10 cellular contexts compared by ENCODE assay signal in the genomic region with DNA sequence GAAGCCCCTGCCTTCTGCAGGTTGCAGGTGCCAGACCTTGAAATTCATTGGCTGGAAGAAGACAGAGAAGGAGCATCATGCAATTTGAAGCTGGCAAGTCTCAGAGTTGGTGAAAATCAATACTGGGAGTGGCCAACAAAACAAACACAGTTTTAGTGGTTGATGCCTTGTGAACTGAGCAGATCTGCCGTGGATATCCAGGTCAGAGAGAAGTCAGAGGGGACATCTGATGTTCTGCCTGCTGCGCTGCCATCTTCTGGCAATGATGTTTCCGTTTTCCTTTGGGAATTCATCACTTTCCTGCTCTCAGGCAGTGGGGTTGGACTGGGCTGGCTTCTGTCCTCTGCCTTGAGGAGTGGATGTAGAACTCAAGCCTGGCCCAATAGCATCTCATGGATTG.
DNase-seq lines count a peak whose midpoint lies in the region; ATAC-seq and TF ChIP-seq lines count a peak whose summit lies in the region.
"Had no signal": no experiment of that assay in that cellular context is flagged by ENCODE, and none has a peak within 500 bp of the region (broad histone marks: within the 10 kb centered on the region; RNA-seq: fewer than 3 reads in every experiment).

No MANE protein-coding gene starts in this region.

- no peaks in the 10 kb centered on the region for H3K27me3 ChIP-seq in Loucy (ENCODE audit: insufficient read depth, low read length, poor library complexity, severe bottlenecking)

- no TSS peak for BruUV-seq in OCI-LY7 (replicated peaks; lab: Mats Ljungman, UMichigan)

- H4K20me1 ChIP-seq in Loucy (ENCODE audit: insufficient read depth, low read length, poor library complexity, severe bottlenecking) (no peaks in the 10 kb centered on the region), OCI-LY7 (ENCODE audit: insufficient read depth, low read length) (no peaks in the 10 kb centered on the region)

- intact Hi-C loops in OCI-LY7 (cut with micrococcal nuclease; ENCODE audit: unreplicated experiment): no loop called here

- no peaks in the 10 kb centered on the region for H3K9me3 ChIP-seq in Loucy (ENCODE audit: insufficient read depth, low read depth, low read length)
- 0 out of 2 replicates have a peak, but pooled peaks cover 5% of the 10 kb centered on the region for H3K9me3 ChIP-seq in OCI-LY7 (ENCODE audit: low read length)

- H3F3A ChIP-seq in Loucy (ENCODE audit: low read depth): no peaks in the 10 kb centered on the region

- ATAC-seq in left lobe of liver (peak; percentile 83), esophagus mucosa (no peak)

- CTCF ChIA-PET in OCI-LY7 (lab: Charles Lee; ENCODE audit: unreplicated experiment): no interaction called here

- POLR2A ChIA-PET in OCI-LY7 (lab: Charles Lee): no interaction called here

- no peak overlapping the region for H3K9ac ChIP-seq in Loucy (ENCODE audit: low read depth, low read length, poor library complexity, severe bottlenecking)

- 0 out of 2 replicates have a peak, but pooled peaks have one; percentile 24 for TF ChIP-seq CTCF in Loucy (conservative IDR thresholded peaks at IDR 0.05; ENCODE audit: low read length)
- TF ChIP-seq CTCF in OCI-LY7 (conservative IDR thresholded peaks at IDR 0.05; ENCODE audit: low read length): no peak

- H3K4me2 ChIP-seq in Loucy (ENCODE audit: low read depth, low read length, poor library complexity, severe bottlenecking): no peak overlapping the region
- no peak overlapping the region for H3K4me2 ChIP-seq in OCI-LY7 (ENCODE audit: low read length)

- H3K9me2 ChIP-seq in Loucy (replicated peaks; ENCODE audit: low read depth, low read length) (no peaks in the 10 kb centered on the region), OCI-LY7 (ENCODE audit: insufficient read depth, low read length) (no peaks in the 10 kb centered on the region)

- peak; percentile 70 for DNase-seq in DMS 273 (lab: John Stamatoyannopoulos, UW; ENCODE audit: unreplicated experiment)
- peak; percentile 79 for DNase-seq in SK-N-DZ (ENCODE audit: low spot score)
- DNase-seq in left lobe of liver (ENCODE audit: low spot score): no peak
- DNase-seq in OCI-LY7 (ENCODE audit: low spot score): no peak
- DNase-seq in SIG-M5 (lab: John Stamatoyannopoulos, UW): no peak
- DNase-seq in midbrain (lab: John Stamatoyannopoulos, UW): no peak
- DNase-seq: CD4-positive, alpha-beta memory T cell; tibial artery had no signal

- H3K79me2 ChIP-seq in Loucy (ENCODE audit: insufficient read depth, low read length) (no peaks in the 10 kb centered on the region), OCI-LY7 (ENCODE audit: insufficient read depth, low read depth, low read length) (no peaks in the 10 kb centered on the region)

- H2AFZ ChIP-seq in Loucy (ENCODE audit: low read length) (no peak overlapping the region), OCI-LY7 (ENCODE audit: low read length) (no peak overlapping the region)

- H3K27ac ChIP-seq in OCI-LY7 (ENCODE audit: low read depth, low read length, poor library complexity, severe bottlenecking): no peak overlapping the region
- H3K27ac ChIP-seq: tibial artery had no signal

- no peaks in the 10 kb centered on the region for H3K4me1 ChIP-seq in Loucy (ENCODE audit: insufficient read depth, low read length, poor library complexity, severe bottlenecking)
- peaks cover 13% of the 10 kb centered on the region for H3K4me1 ChIP-seq in OCI-LY7 (ENCODE audit: insufficient read depth, low read length, poor library complexity, severe bottlenecking)
- H3K4me1 ChIP-seq: tibial artery had no signal

- no peak overlapping the region for H3K4me3 ChIP-seq in Loucy (ENCODE audit: low read length, poor library complexity, severe bottlenecking)
- no peak overlapping the region for H3K4me3 ChIP-seq in OCI-LY7 (ENCODE audit: low read depth, low read length, poor library complexity, severe bottlenecking)
- H3K4me3 ChIP-seq: tibial artery had no signal

- H3K36me3 ChIP-seq in Loucy (ENCODE audit: insufficient read depth, low read length) (no peaks in the 10 kb centered on the region), OCI-LY7 (ENCODE audit: insufficient read depth, low read length) (no peaks in the 10 kb centered on the region)
- H3K36me3 ChIP-seq: tibial artery had no signal

Comparison
In these comparisons a context has a peak if more than half of its experiments do, and no peak if none do; other contexts are left out.
1. DNase-seq: peak in DMS 273 (single experiment) and SK-N-DZ (single experiment); none in left lobe of liver (single experiment), OCI-LY7 (single experiment), SIG-M5 (single experiment) and midbrain (single experiment).